In the genomic region with DNA sequence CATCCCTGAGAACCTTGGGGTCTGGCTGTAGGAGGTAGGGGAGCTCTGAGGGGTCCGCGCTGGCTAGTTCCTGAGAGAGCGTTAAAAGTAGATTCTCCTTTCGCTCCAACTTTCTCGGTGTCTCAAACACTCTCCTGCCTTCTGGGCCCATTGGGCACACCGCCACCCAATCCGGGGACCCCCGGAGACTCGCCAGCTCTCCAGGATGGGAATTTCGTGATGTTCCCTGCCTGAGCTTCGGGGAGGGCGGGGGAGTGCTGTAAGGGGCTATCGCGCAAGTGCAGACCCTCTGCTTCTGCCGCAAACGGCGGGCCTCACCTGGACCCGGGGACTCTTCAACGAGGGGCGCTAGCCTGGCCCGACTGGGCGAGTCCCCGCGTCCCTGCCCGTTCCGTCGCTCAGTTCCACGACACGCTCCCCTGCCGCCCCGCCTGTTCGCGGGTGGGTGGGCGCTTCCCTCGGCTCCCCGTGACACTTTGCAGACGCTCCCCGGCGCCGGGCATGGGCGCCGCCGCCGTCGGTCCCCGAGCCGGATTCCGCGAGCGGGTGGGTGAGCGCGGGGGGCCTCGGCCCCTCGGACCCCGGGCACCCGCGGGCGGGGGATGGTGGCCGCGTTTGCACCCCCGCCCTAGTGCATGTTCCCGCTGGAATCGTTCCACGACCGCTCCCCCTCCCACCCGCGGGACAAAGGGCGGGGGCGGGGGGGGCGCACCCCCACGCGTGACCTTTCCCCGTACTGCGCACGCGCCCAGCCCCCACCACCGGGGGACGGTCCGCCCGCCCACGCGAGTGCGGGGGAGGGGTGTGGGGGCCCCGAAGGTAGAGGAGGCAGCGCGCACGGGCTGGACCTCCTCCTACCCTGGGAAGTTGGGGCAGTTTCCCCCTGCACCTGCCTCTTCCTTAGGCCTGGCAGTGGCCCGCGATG, we compare ENCODE assay signal across 1 cellular context.
A peak's percentile ranks its signal among the peaks of the same experiment; 100 is the strongest.
TF ChIP-seq lines count a peak whose summit lies in the region.

Gene CCDC106 (plus strand): TSS at position 481 of the 925 bp plus-strand sequence. CDS start 835 bp downstream, outside the sequence.

TF ChIP-seq in K562, 482 proteins besides CTCF, POLR2A, EP300 and RAD21 (continued from another document and continues in another):
- TF ChIP-seq, protein P1, sequence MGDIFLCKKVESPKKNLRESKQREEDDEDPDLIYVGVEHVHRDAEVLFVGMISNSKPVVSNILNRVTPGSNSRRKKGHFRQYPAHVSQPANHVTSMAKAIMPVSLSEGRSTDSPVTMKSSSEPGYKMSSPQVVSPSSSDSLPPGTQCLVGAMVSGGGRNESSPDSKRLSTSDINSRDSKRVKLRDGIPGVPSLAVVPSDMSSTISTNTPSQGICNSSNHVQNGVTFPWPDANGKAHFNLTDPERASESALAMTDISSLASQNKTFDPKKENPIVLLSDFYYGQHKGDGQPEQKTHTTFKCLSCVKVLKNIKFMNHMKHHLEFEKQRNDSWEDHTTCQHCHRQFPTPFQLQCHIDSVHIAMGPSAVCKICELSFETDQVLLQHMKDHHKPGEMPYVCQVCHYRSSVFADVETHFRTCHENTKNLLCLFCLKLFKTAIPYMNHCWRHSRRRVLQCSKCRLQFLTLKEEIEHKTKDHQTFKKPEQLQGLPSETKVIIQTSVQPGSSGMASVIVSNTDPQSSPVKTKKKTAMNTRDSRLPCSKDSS (IDR thresholded peaks at IDR 0.05; ENCODE audit: low read depth, partially characterized antibody), result no peak
- peak; percentile 78 for TF ChIP-seq MTA3 (IDR thresholded peaks at IDR 0.05; ENCODE audit: borderline replicate concordance)
- no peak for TF ChIP-seq RNF219 (CRISPR knock-in tag; IDR thresholded peaks at IDR 0.05)
- no peak for TF ChIP-seq MAFG (tag; conservative IDR thresholded peaks at IDR 0.05)
- no peak for TF ChIP-seq TCF7 (IDR thresholded peaks at IDR 0.05; ENCODE audit: borderline replicate concordance)
- TF ChIP-seq CREM (IDR thresholded peaks at IDR 0.05; ENCODE audit: low read depth), result 0 out of 2 replicates have a peak, but pooled peaks have one; percentile 4
- 0 out of 2 replicates have a peak, but pooled peaks have one; percentile 13 for TF ChIP-seq ZNF589 (CRISPR knock-in tag; IDR thresholded peaks at IDR 0.05; ENCODE audit: low read depth)
- TF ChIP-seq DACH1 (IDR thresholded peaks at IDR 0.05; ENCODE audit: partially characterized antibody), result no peak
- TF ChIP-seq CBX8 (IDR thresholded peaks at IDR 0.05; ENCODE audit: borderline replicate concordance, extremely low read depth, low read depth, low read length, poor library complexity, severe bottlenecking), result no peak
- TF ChIP-seq, protein P2, sequence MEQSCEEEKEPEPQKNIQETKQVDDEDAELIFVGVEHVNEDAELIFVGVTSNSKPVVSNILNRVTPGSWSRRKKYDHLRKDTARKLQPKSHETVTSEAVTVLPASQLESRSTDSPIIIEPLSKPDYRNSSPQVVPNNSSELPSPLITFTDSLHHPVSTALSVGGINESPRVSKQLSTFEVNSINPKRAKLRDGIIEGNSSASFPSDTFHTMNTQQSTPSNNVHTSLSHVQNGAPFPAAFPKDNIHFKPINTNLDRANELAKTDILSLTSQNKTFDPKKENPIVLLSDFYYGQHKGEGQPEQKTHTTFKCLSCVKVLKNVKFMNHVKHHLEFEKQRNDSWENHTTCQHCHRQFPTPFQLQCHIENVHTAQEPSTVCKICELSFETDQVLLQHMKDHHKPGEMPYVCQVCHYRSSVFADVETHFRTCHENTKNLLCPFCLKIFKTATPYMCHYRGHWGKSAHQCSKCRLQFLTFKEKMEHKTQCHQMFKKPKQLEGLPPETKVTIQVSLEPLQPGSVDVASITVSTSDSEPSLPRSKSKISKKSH (CRISPR knock-in tag; IDR thresholded peaks at IDR 0.05), result no peak
- 0 out of 4 replicates have a peak, but pooled peaks have one; percentile 17 to 41 for TF ChIP-seq SIN3A (IDR thresholded peaks at IDR 0.05; ENCODE audit: borderline replicate concordance in 2 of 2, control insufficient read depth in 1 of 2, low read depth in 2 of 2, low read length in 2 of 2)
- peak; percentile 33; the same call in 1 of the 2 replicates for TF ChIP-seq TFAP4 (CRISPR knock-in tag; IDR thresholded peaks at IDR 0.05; ENCODE audit: borderline replicate concordance)
- TF ChIP-seq BCL6 (CRISPR knock-in tag; IDR thresholded peaks at IDR 0.05), result no peak
- TF ChIP-seq, protein P3, sequence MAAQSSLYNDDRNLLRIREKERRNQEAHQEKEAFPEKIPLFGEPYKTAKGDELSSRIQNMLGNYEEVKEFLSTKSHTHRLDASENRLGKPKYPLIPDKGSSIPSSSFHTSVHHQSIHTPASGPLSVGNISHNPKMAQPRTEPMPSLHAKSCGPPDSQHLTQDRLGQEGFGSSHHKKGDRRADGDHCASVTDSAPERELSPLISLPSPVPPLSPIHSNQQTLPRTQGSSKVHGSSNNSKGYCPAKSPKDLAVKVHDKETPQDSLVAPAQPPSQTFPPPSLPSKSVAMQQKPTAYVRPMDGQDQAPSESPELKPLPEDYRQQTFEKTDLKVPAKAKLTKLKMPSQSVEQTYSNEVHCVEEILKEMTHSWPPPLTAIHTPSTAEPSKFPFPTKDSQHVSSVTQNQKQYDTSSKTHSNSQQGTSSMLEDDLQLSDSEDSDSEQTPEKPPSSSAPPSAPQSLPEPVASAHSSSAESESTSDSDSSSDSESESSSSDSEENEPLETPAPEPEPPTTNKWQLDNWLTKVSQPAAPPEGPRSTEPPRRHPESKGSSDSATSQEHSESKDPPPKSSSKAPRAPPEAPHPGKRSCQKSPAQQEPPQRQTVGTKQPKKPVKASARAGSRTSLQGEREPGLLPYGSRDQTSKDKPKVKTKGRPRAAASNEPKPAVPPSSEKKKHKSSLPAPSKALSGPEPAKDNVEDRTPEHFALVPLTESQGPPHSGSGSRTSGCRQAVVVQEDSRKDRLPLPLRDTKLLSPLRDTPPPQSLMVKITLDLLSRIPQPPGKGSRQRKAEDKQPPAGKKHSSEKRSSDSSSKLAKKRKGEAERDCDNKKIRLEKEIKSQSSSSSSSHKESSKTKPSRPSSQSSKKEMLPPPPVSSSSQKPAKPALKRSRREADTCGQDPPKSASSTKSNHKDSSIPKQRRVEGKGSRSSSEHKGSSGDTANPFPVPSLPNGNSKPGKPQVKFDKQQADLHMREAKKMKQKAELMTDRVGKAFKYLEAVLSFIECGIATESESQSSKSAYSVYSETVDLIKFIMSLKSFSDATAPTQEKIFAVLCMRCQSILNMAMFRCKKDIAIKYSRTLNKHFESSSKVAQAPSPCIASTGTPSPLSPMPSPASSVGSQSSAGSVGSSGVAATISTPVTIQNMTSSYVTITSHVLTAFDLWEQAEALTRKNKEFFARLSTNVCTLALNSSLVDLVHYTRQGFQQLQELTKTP (IDR thresholded peaks at IDR 0.05; ENCODE audit: low read depth in 1 of 2, partially characterized antibody in 2 of 2), result no peak
- TF ChIP-seq RBM22 (IDR thresholded peaks at IDR 0.05; ENCODE audit: low read depth, low read length, poor library complexity, severe bottlenecking), result peak; percentile 80
- no peak for TF ChIP-seq ZNF518B (CRISPR knock-in tag; IDR thresholded peaks at IDR 0.05)
- TF ChIP-seq ESRRB (CRISPR knock-in tag; IDR thresholded peaks at IDR 0.05; ENCODE audit: borderline replicate concordance), result no peak
- peak; percentile 58 for TF ChIP-seq MTA2 (IDR thresholded peaks at IDR 0.05; ENCODE audit: low read depth)
- no peak for TF ChIP-seq ZNF124 (CRISPR knock-in tag; IDR thresholded peaks at IDR 0.05)
- peak; percentile 70; the same call in 1 of the 2 replicates for TF ChIP-seq NBN (IDR thresholded peaks at IDR 0.05; ENCODE audit: low read depth)
- peak; percentile 100 for TF ChIP-seq SAFB (IDR thresholded peaks at IDR 0.05; ENCODE audit: borderline replicate concordance, low read depth, low read length)
- TF ChIP-seq TCFL5 (CRISPR knock-in tag; conservative IDR thresholded peaks at IDR 0.05), result no peak
- no peak for TF ChIP-seq SMAD3 (CRISPR knock-in tag; conservative IDR thresholded peaks at IDR 0.05)
- TF ChIP-seq NCOA4 (IDR thresholded peaks at IDR 0.05; ENCODE audit: partially characterized antibody), result no peak
- no peak for TF ChIP-seq NFXL1 (CRISPR knock-in tag; IDR thresholded peaks at IDR 0.05)
- TF ChIP-seq HDAC3 (IDR thresholded peaks at IDR 0.05; ENCODE audit: borderline replicate concordance, partially characterized antibody), result no peak
- no peak for TF ChIP-seq NFATC3 (IDR thresholded peaks at IDR 0.05)
- no peak for TF ChIP-seq ZNF277 (CRISPR knock-in tag; IDR thresholded peaks at IDR 0.05; ENCODE audit: borderline replicate concordance)
- TF ChIP-seq E2F4 (CRISPR knock-in tag; IDR thresholded peaks at IDR 0.05; ENCODE audit: low read depth), result no peak
- TF ChIP-seq ZNF766 (CRISPR knock-in tag; conservative IDR thresholded peaks at IDR 0.05), result no peak
- peak; percentile 71 for TF ChIP-seq RBFOX2 (IDR thresholded peaks at IDR 0.05; ENCODE audit: low read depth, low read length)
- no peak; the same call in 1 of the 2 replicates for TF ChIP-seq ZFX (CRISPR knock-in tag; IDR thresholded peaks at IDR 0.05)
- no peak for TF ChIP-seq SMARCE1 (IDR thresholded peaks at IDR 0.05)
- TF ChIP-seq JUND (IDR thresholded peaks at IDR 0.05; ENCODE audit: borderline replicate concordance, low read depth, low read length), result 0 out of 2 replicates have a peak, but pooled peaks have one; percentile 3
- TF ChIP-seq JUND (tag; IDR thresholded peaks at IDR 0.05; ENCODE audit: borderline replicate concordance, low read depth, low read length), result no peak
- no peak for TF ChIP-seq TEAD1 (CRISPR knock-in tag; IDR thresholded peaks at IDR 0.05)
- TF ChIP-seq PHB2 (IDR thresholded peaks at IDR 0.05; ENCODE audit: low read depth), result no peak
